29 cellular contexts compared by ENCODE assay signal in the genomic region with DNA sequence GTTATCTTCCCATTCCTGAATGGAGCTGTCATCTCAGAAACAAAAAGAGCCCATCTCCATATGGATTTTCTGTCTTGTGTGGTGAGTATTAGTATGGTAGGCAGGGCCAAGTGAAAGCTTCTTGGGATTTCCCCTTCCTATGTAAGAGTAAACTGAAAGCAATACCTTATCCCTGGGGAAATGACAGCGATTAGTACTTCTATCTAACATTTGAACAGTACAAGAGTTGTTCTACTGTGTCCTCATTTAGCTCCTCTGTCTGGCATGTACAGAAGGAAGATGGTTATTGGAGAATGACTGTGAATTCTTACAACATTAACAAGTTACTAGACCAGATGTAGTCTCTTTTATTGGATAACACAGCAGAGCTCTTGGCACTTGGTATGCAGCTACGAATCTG. TPM values are rescaled to one million over a fixed set of nuclear protein-coding genes. Genes with fewer than 3 reads are reported as not detected.
"Had no signal": no experiment of that assay in that cellular context is flagged by ENCODE, and none has a peak within 500 bp of the region (broad histone marks: within the 10 kb centered on the region; RNA-seq: fewer than 3 reads in every experiment).

No MANE protein-coding gene starts in this region.

- H3K9me3 ChIP-seq: colonic mucosa, ovary, testis had no signal

- H3K27ac Mint-ChIP-seq: dendritic cell treated with granulocyte-macrophage colony-stimulating factor and Interleukin-4, amounts not matched to agents 40 ng/mL and 50 ng/mL, for 4 days; immature natural killer cell; naive thymus-derived CD8-positive, alpha-beta T cell; nephron progenitor cell; type B pancreatic cell had no signal

- H3K4me3 ChIP-seq: colonic mucosa, esophagus squamous epithelium, left ventricle myocardium inferior, lower lobe of right lung, ovary, psoas muscle, right lobe of liver, smooth muscle cell, testis, tibial artery had no signal

- H3K27me3 Mint-ChIP-seq: type B pancreatic cell had no signal

- H3K27me3 ChIP-seq: colonic mucosa, esophagus squamous epithelium, ovary, right lobe of liver, testis, tibial artery had no signal

- DNase-seq: colonic mucosa; effector memory CD4-positive, alpha-beta T cell; esophagus squamous epithelium; foreskin melanocyte; hypothalamus; immature natural killer cell; islet precursor cell; kidney glomerular epithelial cell; left colon; left ventricle myocardium inferior; lower lobe of right lung; naive thymus-derived CD8-positive, alpha-beta T cell; nephron progenitor cell; nucleus accumbens; ovary; posterior cingulate gyrus; psoas muscle; right lobe of liver; stimulated activated CD4-positive, alpha-beta T cell treated with anti-CD3 and anti-CD28 coated beads, Interleukin-12 subunit alpha, Interleukin-12 subunit beta, amount 100 ng/mL, for 4 hours; stimulated activated CD4-positive, alpha-beta T cell treated with anti-CD3 and anti-CD28 coated beads, Interleukin-1b, Interleukin-23, amount 100 ng/mL, for 48 hours; stimulated activated CD4-positive, alpha-beta T cell treated with anti-CD3 and anti-CD28 coated beads, Interleukin-4, amount 100 ng/mL, for 1 hour; stimulated activated CD8-positive, alpha-beta memory T cell treated with anti-CD3 and anti-CD28 coated beads, Interleukin-4, amount 100 ng/mL, for 48 hours; stimulated activated naive CD8-positive, alpha-beta T cell treated with anti-CD3 and anti-CD28 coated beads, Interleukin-15, Interleukin-2, amounts not matched to agents 100 U/mL and 50 U/mL, for 24 hours; substantia nigra; testis; tibial artery had no signal

- H3K4me1 Mint-ChIP-seq: immature natural killer cell; naive thymus-derived CD8-positive, alpha-beta T cell had no signal

- H3K36me3 ChIP-seq: colonic mucosa, esophagus squamous epithelium, left ventricle myocardium inferior, lower lobe of right lung, ovary, right lobe of liver, tibial artery had no signal

- H3K4me1 ChIP-seq: colonic mucosa, left ventricle myocardium inferior, psoas muscle, right lobe of liver, testis had no signal

- H3K27ac ChIP-seq: colonic mucosa, esophagus squamous epithelium, left ventricle myocardium inferior, lower lobe of right lung, ovary, psoas muscle, right lobe of liver, testis, tibial artery had no signal

- ATAC-seq: left colon; lower lobe of right lung; naive thymus-derived CD8-positive, alpha-beta T cell; right lobe of liver; stimulated activated naive CD8-positive, alpha-beta T cell treated with anti-CD3 and anti-CD28 coated beads, Interleukin-15, Interleukin-2, amounts not matched to agents 100 U/mL and 50 U/mL, for 24 hours had no signal

- H3K4me3 Mint-ChIP-seq: dendritic cell treated with granulocyte-macrophage colony-stimulating factor and Interleukin-4, amounts not matched to agents 40 ng/mL and 50 ng/mL, for 4 days; immature natural killer cell; naive thymus-derived CD8-positive, alpha-beta T cell; nephron progenitor cell; type B pancreatic cell had no signal

RNA-seq across cellular contexts. Expression of a gene that starts 17.9 kb away (rescaled TPM):
- total RNA-seq: naive thymus-derived CD8-positive, alpha-beta T cell had no signal
